21 cellular contexts compared by ENCODE assay signal in genomic region chr6:87932361-87932760, GRCh38.
DNase-seq lines count a peak whose midpoint lies in the region; ATAC-seq, FAIRE-seq and TF ChIP-seq lines count a peak whose summit lies in the region.
"Had no signal": no experiment of that assay in that cellular context is flagged by ENCODE, and none has a peak within 500 bp of the region (broad histone marks: within the 10 kb centered on the region; RNA-seq: fewer than 3 reads in every experiment).

No MANE protein-coding gene starts in this region.

- H3K27me3 ChIP-seq in HUES48 (ENCODE audit: control insufficient read depth, insufficient read depth, low read length) (no peaks in the 10 kb centered on the region), neuronal stem cell (ENCODE audit: control insufficient read depth in 3 of 3, insufficient read depth in 3 of 3, low read depth in 1 of 3, low read length in 3 of 3) (no peaks in the 10 kb centered on the region)
- H3K27me3 ChIP-seq: Peyer's patch had no signal

- no peak overlapping the region for H2BK120ac ChIP-seq in neuronal stem cell (ENCODE audit: low read depth, low read length)

- H3K27ac Mint-ChIP-seq in WTC11: peak overlapping the region; percentile 30
- H3K27ac Mint-ChIP-seq: CD8-positive, alpha-beta T cell; IgD-negative memory B cell had no signal

- no peak overlapping the region for H2AK5ac ChIP-seq in neuronal stem cell (ENCODE audit: low read depth, low read length)

- H4K8ac ChIP-seq in neuronal stem cell (ENCODE audit: low read depth, low read length): no peak overlapping the region

- no peak for FAIRE-seq in RCC 7860 (lab: Jason Lieb, UNC)
- FAIRE-seq: D721Med, GM12892 had no signal

- WGBS in neuronal stem cell (ENCODE audit: extremely low coverage in 2 of 2, insufficient read length in 2 of 2, insufficient replicate concordance in 1 of 2), 2 donors: no CpG with 5 or more reads among the region's 5 CpGs

- H2AFZ ChIP-seq in neuronal stem cell (ENCODE audit: low read length): peak overlapping the region; percentile 60

- H3K4me2 ChIP-seq in neuronal stem cell (ENCODE audit: insufficient read depth, low read length, poor library complexity, severe bottlenecking): no peak overlapping the region

- H3K4me1 ChIP-seq in HUES48 (ENCODE audit: control insufficient read depth, insufficient read depth, low read length) (peaks cover 18% of the 10 kb centered on the region), neuronal stem cell (ENCODE audit: control insufficient read depth in 2 of 2, insufficient read depth in 1 of 2, low read depth in 1 of 2, low read length in 2 of 2) (peaks cover 2% of the 10 kb centered on the region in 2 donors)
- H3K4me1 ChIP-seq: Peyer's patch had no signal

- no peak for TF ChIP-seq CTCF in WTC11 (IDR thresholded peaks at IDR 0.05)

- H3K79me1 ChIP-seq in neuronal stem cell (ENCODE audit: low read depth, low read length): no peaks in the 10 kb centered on the region

- no peaks in the 10 kb centered on the region for H3K36me3 ChIP-seq in HUES48 (ENCODE audit: control insufficient read depth, insufficient read depth, low read length)
- no peaks in the 10 kb centered on the region for H3K36me3 ChIP-seq in neuronal stem cell (replicated peaks in 1 of 2; ENCODE audit: control insufficient read depth in 2 of 2, insufficient read depth in 2 of 2, low read length in 2 of 2)
- H3K36me3 ChIP-seq: Peyer's patch had no signal

- no peak overlapping the region for H3K4ac ChIP-seq in neuronal stem cell (ENCODE audit: low read length)

- CTCF ChIA-PET in WTC11 (lab: Charles Lee): interaction anchor here (1.4 to 1.9 kb wide), 3 partner anchors 10 to 306 kb away, joined by 4 to 8 read pairs (median 5); no protein-coding TSS in a partner anchor

- no peaks in the 10 kb centered on the region; the same call in 1 of the 2 replicates for H3K27me3 Mint-ChIP-seq in WTC11 (ENCODE audit: low read depth)
- H3K27me3 Mint-ChIP-seq: IgD-negative memory B cell had no signal

- peak; percentile 2 for DNase-seq in NCI-H510A treated with DMSO at 0.1 percent for 48 hours (lab: John Stamatoyannopoulos, UW)
- DNase-seq in NCI-H510A (lab: John Stamatoyannopoulos, UW): no peak
- no peak for DNase-seq in WTC11 (ENCODE audit: low spot score)
- no peak for DNase-seq in neuronal stem cell (ENCODE audit: low spot score)
- no peak for DNase-seq in NCI-H2196 treated with DMSO at 0.1 percent for 48 hours (lab: John Stamatoyannopoulos, UW; ENCODE audit: unreplicated experiment)
- DNase-seq in RCC 7860 (ENCODE audit: low spot score): no peak
- DNase-seq in RKO (ENCODE audit: low spot score): no peak
- DNase-seq: 8988T; CD8-positive, alpha-beta T cell; DND-41; GF-D8; NCI-H1417; NCI-H187 treated with DMSO at 0.1 percent for 48 hours; NCI-H446; NCI-H748 treated with DMSO at 0.1 percent for 48 hours; Peyer's patch; SIG-M5 had no signal

- POLR2A ChIA-PET in WTC11 (lab: Charles Lee): no interaction called here

- H2BK5ac ChIP-seq in neuronal stem cell (ENCODE audit: low read length): no peak overlapping the region

- no peak overlapping the region for H2BK15ac ChIP-seq in neuronal stem cell (ENCODE audit: low read length)

- no peak overlapping the region for H3K14ac ChIP-seq in neuronal stem cell (ENCODE audit: low read length)

- no peak overlapping the region for H3K9ac ChIP-seq in HUES48 (ENCODE audit: low read depth, low read length)
- H3K9ac ChIP-seq in neuronal stem cell (ENCODE audit: low read depth, low read length, poor library complexity): no peak overlapping the region

- H3K4me1 Mint-ChIP-seq in WTC11: peaks cover 46% of the 10 kb centered on the region

- no peaks in the 10 kb centered on the region for H3K9me3 Mint-ChIP-seq in WTC11
- H3K9me3 Mint-ChIP-seq: CD8-positive, alpha-beta T cell; IgD-negative memory B cell had no signal

- H3K4me3 Mint-ChIP-seq in WTC11: no peak overlapping the region
- H3K4me3 Mint-ChIP-seq: CD8-positive, alpha-beta T cell had no signal

- no peaks in the 10 kb centered on the region for H3K9me3 ChIP-seq in HUES48 (ENCODE audit: control insufficient read depth, insufficient read depth, low read length)
- H3K9me3 ChIP-seq in neuronal stem cell (replicated peaks in 1 of 2; ENCODE audit: control insufficient read depth in 2 of 2, insufficient read depth in 1 of 2, low read depth in 1 of 2, low read length in 2 of 2): no peaks in the 10 kb centered on the region
- H3K9me3 ChIP-seq: Peyer's patch had no signal

- no peak overlapping the region for H3K23ac ChIP-seq in neuronal stem cell (ENCODE audit: low read depth, low read length, poor library complexity)

- H2BK12ac ChIP-seq in neuronal stem cell (ENCODE audit: low read length): no peak overlapping the region

- H4K91ac ChIP-seq in neuronal stem cell (ENCODE audit: low read depth, low read length, poor library complexity): no peak overlapping the region

- no peaks in the 10 kb centered on the region for H3K36me3 Mint-ChIP-seq in WTC11
- H3K36me3 Mint-ChIP-seq: CD8-positive, alpha-beta T cell had no signal

- peak overlapping the region; percentile 22 for H3K27ac ChIP-seq in HUES48 (ENCODE audit: low read depth, low read length)
- H3K27ac ChIP-seq in neuronal stem cell (replicated peaks; ENCODE audit: low read length): no peak overlapping the region
- H3K27ac ChIP-seq: Peyer's patch had no signal

- peak; percentile 68 for ATAC-seq in WTC11
- ATAC-seq: CD8-positive, alpha-beta T cell had no signal

- H3K4me3 ChIP-seq in HUES48 (ENCODE audit: low read depth, low read length) (no peak overlapping the region), neuronal stem cell (ENCODE audit: low read length in 2 of 2) (no peak overlapping the region)
- H3K4me3 ChIP-seq: Peyer's patch had no signal

- peak overlapping the region; percentile 20 for H3K18ac ChIP-seq in neuronal stem cell (ENCODE audit: low read length)

TF ChIP-seq in WTC11, 78 proteins besides CTCF, POLR2A, EP300 and RAD21:
- TF ChIP-seq FOXK1 (CRISPR knock-in tag; IDR thresholded peaks at IDR 0.05) (no peak), ESRRA (CRISPR knock-in tag; IDR thresholded peaks at IDR 0.05; ENCODE audit: borderline replicate concordance) (0 out of 2 replicates have a peak, but pooled peaks have one; percentile 45)
